ENCODE assay signal across 26 cellular contexts in genomic region chr5:137635521-137635921, GRCh38.
DNase-seq lines count a peak whose midpoint lies in the region; ATAC-seq and TF ChIP-seq lines count a peak whose summit lies in the region.
"Had no signal": no experiment of that assay in that cellular context is flagged by ENCODE, and none has a peak within 500 bp of the region (broad histone marks: within the 10 kb centered on the region; RNA-seq: fewer than 3 reads in every experiment).

No MANE protein-coding gene starts in this region.

- H3K79me2 ChIP-seq in mesendoderm (ENCODE audit: control insufficient read depth, insufficient read depth, low read length) (no peaks in the 10 kb centered on the region), neural progenitor cell (ENCODE audit: low read depth) (no peaks in the 10 kb centered on the region)

- H4K20me1 ChIP-seq in neural progenitor cell (ENCODE audit: low read depth), result no peaks in the 10 kb centered on the region

- no peak overlapping the region for H3K4ac ChIP-seq in mesendoderm (ENCODE audit: low read depth, low read length)

- no CpG with 5 or more reads among the region's 1 CpG for WGBS in mesendoderm (ENCODE audit: extremely low coverage, insufficient coverage, low lambda C conversion rate)
- WGBS in adrenal gland, 4 donors, result 81 to 88% (median 84%) methylated on average over 1 of the region's 1 CpG

- intact Hi-C loops in activated CD4-positive, alpha-beta T cell treated with anti-CD3 and anti-CD28 coated beads, Interleukin-2, amount 10 ng/mL, durations not matched to agents 24 days and 14 days (cut with micrococcal nuclease), result no loop called here
- intact Hi-C loops in adrenal gland (cut with DNase I) (no loop called here), vagina (cut with DNase I) (no loop called here)

- no peak for TF ChIP-seq POLR2A in adrenal gland (IDR thresholded peaks at IDR 0.05)
- TF ChIP-seq POLR2A in vagina (IDR thresholded peaks at IDR 0.05), result no peak

- H3K36me3 ChIP-seq in mesendoderm (ENCODE audit: control insufficient read depth, insufficient read depth, low read length) (no peaks in the 10 kb centered on the region), adrenal gland (replicated peaks in 1 of 2) (no peaks in the 10 kb centered on the region), vagina (peaks cover 0 to 6% of the 10 kb centered on the region in 2 donors), neural progenitor cell (no peaks in the 10 kb centered on the region)

- no peak overlapping the region for H2BK15ac ChIP-seq in mesendoderm (replicated peaks; ENCODE audit: low read depth)

- no peak overlapping the region for H3K23ac ChIP-seq in mesendoderm (ENCODE audit: low read length)

- H3K4me2 ChIP-seq in mesendoderm (ENCODE audit: low read length) (no peak overlapping the region), neural progenitor cell (no peak overlapping the region)
- H3K4me2 ChIP-seq: PC-9 had no signal

- H3F3A ChIP-seq in neural progenitor cell (ENCODE audit: low read depth), result peaks cover 1% of the 10 kb centered on the region

- H3K4me1 ChIP-seq in mesendoderm (ENCODE audit: control insufficient read depth, low read depth, low read length) (no peaks in the 10 kb centered on the region), adrenal gland (replicated peaks in 1 of 2) (peaks cover 9 to 29% of the 10 kb centered on the region in 2 donors), vagina (peaks cover 8% of the 10 kb centered on the region), neural progenitor cell (peaks cover 12% of the 10 kb centered on the region)

- no peak overlapping the region for H3K18ac ChIP-seq in mesendoderm (ENCODE audit: low read length)

- TF ChIP-seq CTCF in choroid plexus epithelial cell (conservative IDR thresholded peaks at IDR 0.05; ENCODE audit: low read depth, low read length), result no peak
- TF ChIP-seq CTCF in adrenal gland (IDR thresholded peaks at IDR 0.05), result no peak
- no peak for TF ChIP-seq CTCF in vagina (IDR thresholded peaks at IDR 0.05)
- TF ChIP-seq CTCF in neural progenitor cell (IDR thresholded peaks at IDR 0.05), result no peak

- H3K9me3 ChIP-seq in adrenal gland (replicated peaks in 1 of 3) (no peaks in the 10 kb centered on the region), vagina (no peaks in the 10 kb centered on the region), neural progenitor cell (ENCODE audit: low read depth) (no peaks in the 10 kb centered on the region)
- H3K9me3 ChIP-seq: right atrium auricular region, testis had no signal

- ATAC-seq in GM19467 (IDR thresholded peaks at IDR 0.05; ENCODE audit: unreplicated experiment), result no peak
- ATAC-seq: HCT116 had no signal

- H3K27ac ChIP-seq in mesendoderm (ENCODE audit: low read depth, low read length) (no peak overlapping the region), adrenal gland (peak overlapping the region in 1 of 5 donors; percentile 51), vagina (no peak overlapping the region), neural progenitor cell (no peak overlapping the region)
- H3K27ac ChIP-seq: PC-9, right atrium auricular region, spleen, testis had no signal

- H3K4me1 Mint-ChIP-seq in activated CD4-positive, alpha-beta T cell treated with anti-CD3 and anti-CD28 coated beads, Interleukin-2, amount 10 ng/mL, durations not matched to agents 24 days and 14 days, result no peaks in the 10 kb centered on the region
- H3K4me1 Mint-ChIP-seq in neural progenitor cell, result peaks cover 12% of the 10 kb centered on the region
- H3K4me1 Mint-ChIP-seq: activated CD4-positive, alpha-beta memory T cell treated with anti-CD3 and anti-CD28 coated beads, Interleukin-2, amount 10 ng/mL, durations not matched to agents 7 days and 5 days; CD4-positive, CD25-positive, alpha-beta regulatory T cell had no signal

- no peaks in the 10 kb centered on the region for H3K27me3 Mint-ChIP-seq in activated CD4-positive, alpha-beta T cell treated with anti-CD3 and anti-CD28 coated beads, Interleukin-2, amount 10 ng/mL, durations not matched to agents 24 days and 14 days
- peaks cover 3% of the 10 kb centered on the region for H3K27me3 Mint-ChIP-seq in neural progenitor cell (ENCODE audit: insufficient read depth, low read depth)
- H3K27me3 Mint-ChIP-seq: activated CD4-positive, alpha-beta memory T cell treated with anti-CD3 and anti-CD28 coated beads, Interleukin-2, amount 10 ng/mL, durations not matched to agents 7 days and 5 days; CD4-positive, CD25-positive, alpha-beta regulatory T cell had no signal

- no peak overlapping the region for H4K8ac ChIP-seq in mesendoderm (ENCODE audit: low read depth, low read length)

- H2BK120ac ChIP-seq in mesendoderm (ENCODE audit: low read depth, low read length), result no peak overlapping the region

- no peak overlapping the region for H3K4me3 Mint-ChIP-seq in activated CD4-positive, alpha-beta T cell treated with anti-CD3 and anti-CD28 coated beads, Interleukin-2, amount 10 ng/mL, durations not matched to agents 24 days and 14 days
- no peak overlapping the region for H3K4me3 Mint-ChIP-seq in neural progenitor cell
- H3K4me3 Mint-ChIP-seq: activated CD4-positive, alpha-beta memory T cell treated with anti-CD3 and anti-CD28 coated beads, Interleukin-2, amount 10 ng/mL, durations not matched to agents 7 days and 5 days; CD4-positive, CD25-positive, alpha-beta regulatory T cell had no signal

- H3K56ac ChIP-seq in mesendoderm (ENCODE audit: low read length), result no peak overlapping the region

- H3K27me3 ChIP-seq in mesendoderm (ENCODE audit: insufficient read depth, low read length, poor library complexity) (no peaks in the 10 kb centered on the region), adrenal gland (no peaks in the 10 kb centered on the region), vagina (no peaks in the 10 kb centered on the region), neural progenitor cell (no peaks in the 10 kb centered on the region)
- H3K27me3 ChIP-seq: right atrium auricular region, spleen, testis had no signal

- peak; percentile 41 for DNase-seq in activated CD4-positive, alpha-beta T cell treated with anti-CD3 and anti-CD28 coated beads, Interleukin-2, amount 10 ng/mL, durations not matched to agents 24 days and 14 days
- DNase-seq in activated CD4-positive, alpha-beta T cell treated with anti-CD3 and anti-CD28 coated beads, Interleukin-2, amount 50 U/mL, for 1 hour, result no peak
- DNase-seq in choroid plexus epithelial cell (ENCODE audit: low read depth) (peak; percentile 58), mesendoderm (peak; percentile 10), adrenal gland (no peak), vagina (ENCODE audit: extremely low spot score in 2 of 2) (no peak), neural progenitor cell (ENCODE audit: low spot score) (no peak)
- DNase-seq: 8988T; activated CD4-positive, alpha-beta memory T cell treated with anti-CD3 and anti-CD28 coated beads, Interleukin-2, amount 10 ng/mL, durations not matched to agents 7 days and 5 days; activated CD4-positive, CD25-positive, alpha-beta regulatory T cell; activated gamma-delta T cell treated with Interleukin-2 at 50 U/mL for 16 hours; CD4-positive, CD25-positive, alpha-beta regulatory T cell; cortex of kidney; mammary epithelial cell; NCI-H2081 treated with DMSO at 0.1 percent for 48 hours; NCI-H510A treated with DMSO at 0.1 percent for 48 hours; PC-9; SHP77; spleen; stimulated activated CD4-positive, alpha-beta T cell treated with anti-CD3 and anti-CD28 coated beads, Interleukin-2, amount 100 ng/mL, for 48 hours; stimulated activated naive CD4-positive, alpha-beta T cell; SW 1271; testis had no signal

- H2AFZ ChIP-seq in neural progenitor cell (replicated peaks), result no peak overlapping the region
- H2AFZ ChIP-seq: PC-9 had no signal

- H3K36me3 Mint-ChIP-seq in activated CD4-positive, alpha-beta T cell treated with anti-CD3 and anti-CD28 coated beads, Interleukin-2, amount 10 ng/mL, durations not matched to agents 24 days and 14 days (ENCODE audit: low read depth), result no peaks in the 10 kb centered on the region
- H3K36me3 Mint-ChIP-seq in neural progenitor cell, result peaks cover 18% of the 10 kb centered on the region

- no peak overlapping the region for H3K9ac ChIP-seq in mesendoderm (ENCODE audit: low read length)
- no peak overlapping the region for H3K9ac ChIP-seq in neural progenitor cell

- H2BK5ac ChIP-seq in mesendoderm (ENCODE audit: low read length), result no peak overlapping the region

- no peaks in the 10 kb centered on the region for H3K9me3 Mint-ChIP-seq in activated CD4-positive, alpha-beta T cell treated with anti-CD3 and anti-CD28 coated beads, Interleukin-2, amount 10 ng/mL, durations not matched to agents 24 days and 14 days
- peaks cover 8% of the 10 kb centered on the region for H3K9me3 Mint-ChIP-seq in neural progenitor cell
- H3K9me3 Mint-ChIP-seq: activated CD4-positive, alpha-beta memory T cell treated with anti-CD3 and anti-CD28 coated beads, Interleukin-2, amount 10 ng/mL, durations not matched to agents 7 days and 5 days; CD4-positive, CD25-positive, alpha-beta regulatory T cell had no signal

- no peak overlapping the region for H2AK5ac ChIP-seq in mesendoderm (ENCODE audit: low read length)

- H3K27ac Mint-ChIP-seq in activated CD4-positive, alpha-beta T cell treated with anti-CD3 and anti-CD28 coated beads, Interleukin-2, amount 10 ng/mL, durations not matched to agents 24 days and 14 days, result no peak overlapping the region
- H3K27ac Mint-ChIP-seq in neural progenitor cell, result no peak overlapping the region
- H3K27ac Mint-ChIP-seq: activated CD4-positive, alpha-beta memory T cell treated with anti-CD3 and anti-CD28 coated beads, Interleukin-2, amount 10 ng/mL, durations not matched to agents 7 days and 5 days had no signal

- H3K79me1 ChIP-seq in mesendoderm (ENCODE audit: low read length), result no peaks in the 10 kb centered on the region

- H4K5ac ChIP-seq in mesendoderm (ENCODE audit: low read length), result no peak overlapping the region

- H3K4me3 ChIP-seq in choroid plexus epithelial cell (ENCODE audit: low read depth, low read length) (no peak overlapping the region), mesendoderm (ENCODE audit: low read length) (no peak overlapping the region), adrenal gland (no peak overlapping the region), vagina (no peak overlapping the region), neural progenitor cell (no peak overlapping the region)
- H3K4me3 ChIP-seq: PC-9, right atrium auricular region, spleen, testis had no signal

Comparison
In these comparisons a context has a peak if more than half of its experiments do, and no peak if none do; other contexts are left out.
1. DNase-seq: peak in activated CD4-positive, alpha-beta T cell treated with anti-CD3 and anti-CD28 coated beads, Interleukin-2, amount 10 ng/mL, durations not matched to agents 24 days and 14 days (single experiment), choroid plexus epithelial cell (single experiment) and mesendoderm (single experiment); none in activated CD4-positive, alpha-beta T cell treated with anti-CD3 and anti-CD28 coated beads, Interleukin-2, amount 50 U/mL, for 1 hour (single experiment), adrenal gland (0 of 7), vagina (0 of 2) and neural progenitor cell (single experiment).